ENCODE assay signal across 12 cellular contexts in genomic region chr11:72266960-72267359, GRCh38. TPM values are rescaled to one million over a fixed set of nuclear protein-coding genes. Genes with fewer than 3 reads are reported as not detected.
"Had no signal": no experiment of that assay in that cellular context is flagged by ENCODE, and none has a peak within 500 bp of the region (broad histone marks: within the 10 kb centered on the region; RNA-seq: fewer than 3 reads in every experiment).

No MANE protein-coding gene starts in this region.

RNA-seq across cellular contexts. Expression of gene PHOX2A, which starts 23.0 kb away (rescaled TPM):
- total RNA-seq: activated CD4-positive, alpha-beta memory T cell treated with anti-CD3 and anti-CD28 coated beads, Interleukin-2, amount 10 ng/mL, durations not matched to agents 7 days and 5 days; activated CD4-positive, alpha-beta T cell treated with anti-CD3 and anti-CD28 coated beads for 36 hours; activated CD4-positive, alpha-beta T cell treated with anti-CD3 and anti-CD28 coated beads, Interleukin-2, amount 10 ng/mL, durations not matched to agents 7 days and 5 days; activated CD8-positive, alpha-beta memory T cell treated with anti-CD3 and anti-CD28 coated beads, Interleukin-2, amount 10 ng/mL, durations not matched to agents 7 days and 5 days; activated CD8-positive, alpha-beta T cell treated with anti-CD3 and anti-CD28 coated beads, Interleukin-2, amount 10 ng/mL, durations not matched to agents 7 days and 5 days; activated naive CD8-positive, alpha-beta T cell treated with anti-CD3 and anti-CD28 coated beads, Interleukin-2, amount 10 ng/mL, durations not matched to agents 7 days and 5 days; activated T-helper 2 cell treated with anti-CD3 and anti-CD28 coated beads, Interferon-gamma antibody, Interleukin-2, Interleukin-4, amounts not matched to agents 10 μg/mL and 5 μg/mL and 100 μg/mL, durations not matched to agents 14 hours and 24 hours and 36 hours; ascending aorta; bronchial epithelial cell; chondrocyte had no signal
- polyA plus RNA-seq: cardiac muscle cell had no signal

RNA-seq across cellular contexts. Expression of gene FOLR2, which starts 50.4 kb away (rescaled TPM):
- total RNA-seq: activated CD4-positive, alpha-beta memory T cell treated with anti-CD3 and anti-CD28 coated beads, Interleukin-2, amount 10 ng/mL, durations not matched to agents 7 days and 5 days; activated CD4-positive, alpha-beta T cell treated with anti-CD3 and anti-CD28 coated beads for 36 hours; activated CD4-positive, alpha-beta T cell treated with anti-CD3 and anti-CD28 coated beads, Interleukin-2, amount 10 ng/mL, durations not matched to agents 7 days and 5 days; activated CD8-positive, alpha-beta memory T cell treated with anti-CD3 and anti-CD28 coated beads, Interleukin-2, amount 10 ng/mL, durations not matched to agents 7 days and 5 days; activated CD8-positive, alpha-beta T cell treated with anti-CD3 and anti-CD28 coated beads, Interleukin-2, amount 10 ng/mL, durations not matched to agents 7 days and 5 days; activated T-helper 2 cell treated with anti-CD3 and anti-CD28 coated beads, Interferon-gamma antibody, Interleukin-2, Interleukin-4, amounts not matched to agents 10 μg/mL and 5 μg/mL and 100 μg/mL, durations not matched to agents 14 hours and 24 hours and 36 hours; bronchial epithelial cell; cardiac muscle cell; chondrocyte; WTC11 had no signal
- polyA plus RNA-seq: cardiac muscle cell had no signal
